16 cellular contexts compared by ENCODE assay signal in genomic region chr12:95197636-95198035, GRCh38.
"Had no signal": no experiment of that assay in that cellular context is flagged by ENCODE, and none has a peak within 500 bp of the region (broad histone marks: within the 10 kb centered on the region; RNA-seq: fewer than 3 reads in every experiment).

No MANE protein-coding gene starts in this region.

- H3K27ac ChIP-seq: coronary artery, heart left ventricle had no signal

- FAIRE-seq: endothelial cell of umbilical vein, frontal cortex, kidney had no signal

- H3K27ac Mint-ChIP-seq: activated naive CD4-positive, alpha-beta T cell treated with anti-CD3 and anti-CD28 coated beads, Interleukin-2, amount 50 U/mL, for 24 hours had no signal

- H3K9me3 Mint-ChIP-seq: activated naive CD4-positive, alpha-beta T cell treated with anti-CD3 and anti-CD28 coated beads, Interleukin-2, amount 50 U/mL, for 24 hours; neural crest cell had no signal

- H3K36me3 ChIP-seq: heart left ventricle had no signal

- H3K9me3 ChIP-seq: heart left ventricle had no signal

- H3K27me3 ChIP-seq: heart left ventricle had no signal

- ATAC-seq: heart left ventricle; left ventricle myocardium superior; sciatic nerve; stimulated activated naive CD8-positive, alpha-beta T cell treated with anti-CD3 and anti-CD28 coated beads, Interleukin-15, Interleukin-2, amounts not matched to agents 100 U/mL and 50 U/mL, for 24 hours had no signal

- DNase-seq: activated CD4-positive, alpha-beta T cell treated with anti-CD3 and anti-CD28 coated beads, Interleukin-2, amount 50 U/mL, for 4 hours; activated CD4-positive, CD25-positive, alpha-beta regulatory T cell treated with anti-CD3 and anti-CD28 coated beads, Interleukin-2, amount 50 U/mL, for 72 hours; activated T-cell treated with anti-CD3 and anti-CD28 coated beads, Interleukin-2, amount 50 U/mL, for 1 hour; caudate nucleus; effector CD4-positive, alpha-beta T cell; heart left ventricle; kidney; left ventricle myocardium superior; stimulated activated CD4-positive, alpha-beta T cell treated with anti-CD3 and anti-CD28 coated beads, Interleukin-2, amount 100 ng/mL, for 24 hours; stimulated activated naive CD8-positive, alpha-beta T cell treated with anti-CD3 and anti-CD28 coated beads, Interleukin-15, Interleukin-2, amounts not matched to agents 100 U/mL and 50 U/mL, for 24 hours had no signal

- H3K4me3 ChIP-seq: coronary artery, heart left ventricle had no signal

- H3K36me3 Mint-ChIP-seq: activated naive CD4-positive, alpha-beta T cell treated with anti-CD3 and anti-CD28 coated beads, Interleukin-2, amount 50 U/mL, for 24 hours had no signal

- H3K4me3 Mint-ChIP-seq: activated naive CD4-positive, alpha-beta T cell treated with anti-CD3 and anti-CD28 coated beads, Interleukin-2, amount 50 U/mL, for 24 hours; neural crest cell had no signal

- H3K27me3 Mint-ChIP-seq: activated naive CD4-positive, alpha-beta T cell treated with anti-CD3 and anti-CD28 coated beads, Interleukin-2, amount 50 U/mL, for 24 hours had no signal
